17 cellular contexts compared by ENCODE assay signal in genomic region chr9:21902112-21902511, GRCh38.
DNase-seq lines count a peak whose midpoint lies in the region; ATAC-seq and TF ChIP-seq lines count a peak whose summit lies in the region.
"Had no signal": no experiment of that assay in that cellular context is flagged by ENCODE, and none has a peak within 500 bp of the region (broad histone marks: within the 10 kb centered on the region; RNA-seq: fewer than 3 reads in every experiment).

No MANE protein-coding gene starts in this region.

- no peak overlapping the region for H3K27ac ChIP-seq in CD8-positive, alpha-beta T cell (ENCODE audit: low read depth, low read length)
- H3K27ac ChIP-seq: uterus had no signal

- no peak for TF ChIP-seq CTCF in CD8-positive, alpha-beta T cell (IDR thresholded peaks at IDR 0.05)

- in situ Hi-C loops in G401 (cut with HindIII; ENCODE audit: low sequenced_read_pairs): no loop called here

- H3K4me3 ChIP-seq in CD8-positive, alpha-beta T cell (ENCODE audit: low read depth, low read length): no peak overlapping the region
- H3K4me3 ChIP-seq: uterus had no signal

- H3K4me1 Mint-ChIP-seq in CD8-positive, alpha-beta T cell (ENCODE audit: low read depth): no peaks in the 10 kb centered on the region
- peaks cover 4% of the 10 kb centered on the region for H3K4me1 Mint-ChIP-seq in activated T-helper 17 cell treated with anti-CD3 and anti-CD28 coated beads, Interleukin-2, amount 50 U/mL, for 72 hours

- H3K4me1 ChIP-seq in CD8-positive, alpha-beta T cell (ENCODE audit: insufficient read depth, low read length): no peaks in the 10 kb centered on the region
- H3K4me1 ChIP-seq: uterus had no signal

- peak; percentile 72 for ATAC-seq in GM21360 (IDR thresholded peaks at IDR 0.05; ENCODE audit: unreplicated experiment)
- ATAC-seq in HG03442 (IDR thresholded peaks at IDR 0.05; ENCODE audit: unreplicated experiment): peak; percentile 74
- ATAC-seq in CD8-positive, alpha-beta T cell: no peak
- no peak for ATAC-seq in activated T-helper 17 cell treated with anti-CD3 and anti-CD28 coated beads, Interleukin-2, amount 50 U/mL, for 72 hours (replicated peaks)
- ATAC-seq: stimulated activated memory B cell treated with anti-CD40 and anti-IgM and Interleukin-4, amounts not matched to agents 10 μg/mL and 1 μg/mL and 100 μg/mL, for 72 hours had no signal

- peak; percentile 5 for DNase-seq in EH (ENCODE audit: low read depth)
- DNase-seq in SIG-M5 (lab: John Stamatoyannopoulos, UW): peak; percentile 23
- no peak for DNase-seq in G401 (ENCODE audit: low spot score)
- DNase-seq in activated naive CD4-positive, alpha-beta T cell treated with Interleukin-2 at 50 U/mL for 16 hours: no peak
- no peak for DNase-seq in CD8-positive, alpha-beta T cell
- DNase-seq: activated CD4-positive, CD25-positive, alpha-beta regulatory T cell; activated T-cell treated with anti-CD3 and anti-CD28 coated beads, Interleukin-2, amount 50 U/mL, for 24 hours; DMS79 treated with DMSO at 0.1 percent for 48 hours; foreskin melanocyte; NCI-H1694 treated with DMSO at 0.1 percent for 48 hours; NCI-H748 treated with DMSO at 0.1 percent for 48 hours; SK-N-SH; uterus had no signal

- POLR2A ChIA-PET in CD8-positive, alpha-beta T cell (lab: Charles Lee): no interaction called here

- no peaks in the 10 kb centered on the region for H3K27me3 Mint-ChIP-seq in CD8-positive, alpha-beta T cell (ENCODE audit: low read depth)
- no peaks in the 10 kb centered on the region for H3K27me3 Mint-ChIP-seq in activated T-helper 17 cell treated with anti-CD3 and anti-CD28 coated beads, Interleukin-2, amount 50 U/mL, for 72 hours
- H3K27me3 Mint-ChIP-seq: activated T-cell treated with anti-CD3 and anti-CD28 coated beads, Interleukin-2, amount 50 U/mL, for 24 hours; stimulated activated memory B cell treated with anti-CD40 and anti-IgM and Interleukin-4, amounts not matched to agents 10 μg/mL and 1 μg/mL and 100 μg/mL, for 72 hours had no signal

- peaks cover 22% of the 10 kb centered on the region for H3K36me3 Mint-ChIP-seq in CD8-positive, alpha-beta T cell
- no peaks in the 10 kb centered on the region for H3K36me3 Mint-ChIP-seq in activated T-helper 17 cell treated with anti-CD3 and anti-CD28 coated beads, Interleukin-2, amount 50 U/mL, for 72 hours (ENCODE audit: low read depth)

- H3K9me3 ChIP-seq in CD8-positive, alpha-beta T cell (ENCODE audit: low read length): peaks cover 11% of the 10 kb centered on the region

- peaks cover 58% of the 10 kb centered on the region for H3K9me3 Mint-ChIP-seq in CD8-positive, alpha-beta T cell
- peaks cover 14% of the 10 kb centered on the region for H3K9me3 Mint-ChIP-seq in activated T-helper 17 cell treated with anti-CD3 and anti-CD28 coated beads, Interleukin-2, amount 50 U/mL, for 72 hours

- intact Hi-C loops in CD8-positive, alpha-beta T cell (cut with DNase I, micrococcal nuclease): no loop called here

- no peak overlapping the region for H3K27ac Mint-ChIP-seq in CD8-positive, alpha-beta T cell
- no peak overlapping the region for H3K27ac Mint-ChIP-seq in activated T-helper 17 cell treated with anti-CD3 and anti-CD28 coated beads, Interleukin-2, amount 50 U/mL, for 72 hours
- H3K27ac Mint-ChIP-seq: activated T-cell treated with anti-CD3 and anti-CD28 coated beads, Interleukin-2, amount 50 U/mL, for 24 hours; stimulated activated memory B cell treated with anti-CD40 and anti-IgM and Interleukin-4, amounts not matched to agents 10 μg/mL and 1 μg/mL and 100 μg/mL, for 72 hours had no signal

- no peaks in the 10 kb centered on the region for H3K36me3 ChIP-seq in CD8-positive, alpha-beta T cell (ENCODE audit: insufficient read depth, low read length)
- H3K36me3 ChIP-seq: uterus had no signal

- CTCF ChIA-PET in CD8-positive, alpha-beta T cell (lab: Charles Lee): interaction anchor here (0.8 kb wide), 2 partner anchors 88 to 107 kb away, joined by 3 read pairs; partner anchors contain the start of gene CDKN2B

- no peaks in the 10 kb centered on the region for H3K27me3 ChIP-seq in CD8-positive, alpha-beta T cell (ENCODE audit: insufficient read depth, low read length)
- H3K27me3 ChIP-seq: uterus had no signal

- H3K4me3 Mint-ChIP-seq in CD8-positive, alpha-beta T cell: no peak overlapping the region
- no peak overlapping the region for H3K4me3 Mint-ChIP-seq in activated T-helper 17 cell treated with anti-CD3 and anti-CD28 coated beads, Interleukin-2, amount 50 U/mL, for 72 hours
- H3K4me3 Mint-ChIP-seq: activated T-cell treated with anti-CD3 and anti-CD28 coated beads, Interleukin-2, amount 50 U/mL, for 24 hours; stimulated activated memory B cell treated with anti-CD40 and anti-IgM and Interleukin-4, amounts not matched to agents 10 μg/mL and 1 μg/mL and 100 μg/mL, for 72 hours had no signal

Comparison
In these comparisons a context has a peak if more than half of its experiments do, and no peak if none do; other contexts are left out.
1. DNase-seq: peak in EH (single experiment) and SIG-M5 (single experiment); none in G401 (single experiment), activated naive CD4-positive, alpha-beta T cell treated with Interleukin-2 at 50 U/mL for 16 hours (single experiment) and CD8-positive, alpha-beta T cell (0 of 7).
2. ATAC-seq: peak in GM21360 (single experiment) and HG03442 (single experiment); none in CD8-positive, alpha-beta T cell (single experiment) and activated T-helper 17 cell treated with anti-CD3 and anti-CD28 coated beads, Interleukin-2, amount 50 U/mL, for 72 hours (single experiment).